In genomic region chr13:38017320-38017719, GRCh38 we compare ENCODE assay signal across 34 cellular contexts.
"Had no signal": no experiment of that assay in that cellular context is flagged by ENCODE, and none has a peak within 500 bp of the region (broad histone marks: within the 10 kb centered on the region; RNA-seq: fewer than 3 reads in every experiment).

No MANE protein-coding gene starts in this region.

- H3K36me3 ChIP-seq: MG63 had no signal

- DNase-seq: Karpas-422, Kasumi-1, MG63, MM.1S, MV-4-11, NCI-H1048, NCI-H1092, NCI-H1092 treated with DMSO at 0.1 percent for 48 hours, NCI-H1105, NCI-H1105 treated with DMSO at 0.1 percent for 48 hours, NCI-H1417, NCI-H1417 treated with DMSO at 0.1 percent for 48 hours, NCI-H1436, NCI-H1436 treated with DMSO at 0.1 percent for 48 hours, NCI-H146, NCI-H1694, NCI-H1694 treated with DMSO at 0.1 percent for 48 hours, NCI-H187, NCI-H187 treated with DMSO at 0.1 percent for 48 hours, NCI-H1930, NCI-H2029, NCI-H2029 treated with DMSO at 0.1 percent for 48 hours, NCI-H2081, NCI-H2081 treated with DMSO at 0.1 percent for 48 hours, NCI-H2107, NCI-H2171, NCI-H2171 treated with DMSO at 0.1 percent for 48 hours, NCI-H2227 treated with DMSO at 0.1 percent for 48 hours, NCI-H226, NCI-H345, NCI-H446, NCI-H446 treated with DMSO at 0.1 percent for 48 hours, NCI-H510A, NCI-H510A treated with DMSO at 0.1 percent for 48 hours had no signal

- H3K4me3 ChIP-seq: MG63 had no signal
